In the genomic region with DNA sequence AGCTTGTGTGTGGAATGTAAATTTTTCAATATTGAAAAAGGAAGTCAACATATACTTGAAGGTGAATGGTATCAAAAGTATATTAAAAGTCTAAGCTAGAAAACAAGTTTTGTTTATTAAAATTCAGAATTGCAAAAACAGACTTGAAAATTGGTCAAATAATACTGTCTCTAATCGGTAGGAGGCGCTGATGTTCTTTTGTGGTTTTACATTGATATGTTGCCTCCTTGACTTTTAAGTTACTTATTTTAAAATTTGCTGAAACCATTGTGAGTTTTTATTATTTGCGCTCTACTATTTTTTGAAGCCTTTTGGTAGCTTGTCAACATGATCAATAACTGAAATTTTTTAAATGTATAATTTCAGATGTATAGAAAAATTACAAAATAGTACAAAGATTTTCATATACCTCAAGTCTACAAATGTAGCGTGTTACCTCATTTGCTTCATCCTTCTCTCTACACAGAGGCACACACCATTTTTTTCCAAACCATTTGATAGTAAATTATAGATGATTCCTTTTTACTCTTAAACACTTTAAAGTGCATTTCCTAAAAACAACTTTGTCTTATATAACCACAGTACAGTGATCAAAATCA, we compare ENCODE assay signal across 8 cellular contexts. TPM values are rescaled to one million over a fixed set of nuclear protein-coding genes. Genes with fewer than 3 reads are reported as not detected.
DNase-seq lines count a peak whose midpoint lies in the region; ATAC-seq, FAIRE-seq and TF ChIP-seq lines count a peak whose summit lies in the region.

No MANE protein-coding gene starts in this region.

- H3K27ac ChIP-seq in brain microvascular endothelial cell: no peak overlapping the region
- no peak overlapping the region for H3K27ac ChIP-seq in lower lobe of right lung

- intact Hi-C loops in lower lobe of right lung (cut with DNase I): no loop called here
- intact Hi-C loops in lower leg skin (cut with DNase I; ENCODE audit: low total_unique reads): no loop called here

- in situ Hi-C loops in brain microvascular endothelial cell (cut with HindIII; ENCODE audit: low pct_ligation_motif_present, low sequenced_read_pairs): no loop called here

- no peak for ATAC-seq in lower lobe of right lung
- ATAC-seq in HG02678 (IDR thresholded peaks at IDR 0.05; ENCODE audit: unreplicated experiment): no peak

- WGBS in lower leg skin, 2 donors: 48 to 55% methylated on average over 4 of the region's 4 CpGs

- H3K27me3 ChIP-seq in brain microvascular endothelial cell (replicated peaks) (no peaks in the 10 kb centered on the region), lower lobe of right lung (ENCODE audit: low read depth) (no peaks in the 10 kb centered on the region)

- peak; percentile 60 for DNase-seq in AG10803 (ENCODE audit: low read depth)
- peak; percentile 18 for DNase-seq in HT1080 (ENCODE audit: low read depth)
- peak; percentile 40 for DNase-seq in brain microvascular endothelial cell
- DNase-seq in lower lobe of right lung: no peak
- DNase-seq in RKO (ENCODE audit: low spot score): no peak
- DNase-seq in lower leg skin (ENCODE audit: low spot score in 2 of 2): no peak
- DNase-seq in HTR-8/SVneo (ENCODE audit: insufficient read length, low spot score): no peak

- TF ChIP-seq CTCF in AG10803 (conservative IDR thresholded peaks at IDR 0.05; ENCODE audit: low read length) (peak; percentile 88), brain microvascular endothelial cell (IDR thresholded peaks at IDR 0.05; ENCODE audit: low read depth, low read length, missing control alignments) (peak; percentile 55), lower lobe of right lung (IDR thresholded peaks at IDR 0.05) (peak; percentile 65), lower leg skin (IDR thresholded peaks at IDR 0.05) (no peak)

- FAIRE-seq in HTR-8/SVneo (lab: Jason Lieb, UNC): no peak

- peaks cover 8% of the 10 kb centered on the region for H3K4me1 ChIP-seq in lower lobe of right lung

- no peaks in the 10 kb centered on the region for H3K9me3 ChIP-seq in lower lobe of right lung

- TF ChIP-seq POLR2A in lower leg skin (IDR thresholded peaks at IDR 0.05): no peak

- H3K4me3 ChIP-seq in AG10803 (ENCODE audit: low read length) (no peak overlapping the region), brain microvascular endothelial cell (ENCODE audit: low read depth, low read length) (no peak overlapping the region), lower lobe of right lung (no peak overlapping the region), lower leg skin (ENCODE audit: low read depth, poor library complexity, severe bottlenecking) (no peak overlapping the region)

- peaks cover 45% of the 10 kb centered on the region for H3K36me3 ChIP-seq in brain microvascular endothelial cell (replicated peaks)
- H3K36me3 ChIP-seq in lower lobe of right lung: peaks cover 79% of the 10 kb centered on the region

RNA-seq across cellular contexts. Expression of a gene that starts 6.9 kb away (rescaled TPM):
- total RNA-seq in HT1080 (2014; rRNA removed; shearing (Covaris generic)): 192 and 251 TPM in 2 replicates
- polyA plus RNA-seq in HT1080 (2015; cell fraction: cytosol; rRNA removed): 73.2 and 88.2 TPM in 2 replicates
- polyA plus RNA-seq in HT1080 (2015; cell fraction: nucleus; rRNA removed): 46.2 and 48.2 TPM in 2 replicates
- 124 TPM for total RNA-seq in lower lobe of right lung
- 10 to 100 TPM; 32.5 to 48.0 (median 40.6) TPM for total RNA-seq in lower leg skin

Comparison
In these comparisons a context has a peak if more than half of its experiments do, and no peak if none do; other contexts are left out.
1. DNase-seq: peak in AG10803 (single experiment), HT1080 (single experiment) and brain microvascular endothelial cell (single experiment); none in lower lobe of right lung (single experiment), RKO (single experiment), lower leg skin (0 of 2) and HTR-8/SVneo (single experiment).
2. CTCF ChIP-seq: peak in AG10803 (single experiment), brain microvascular endothelial cell (single experiment) and lower lobe of right lung (single experiment); none in lower leg skin (0 of 3).